20 cellular contexts compared by ENCODE assay signal in genomic region chr21:31162079-31162699, GRCh38.
DNase-seq lines count a peak whose midpoint lies in the region; ATAC-seq, FAIRE-seq and TF ChIP-seq lines count a peak whose summit lies in the region.
"Had no signal": no experiment of that assay in that cellular context is flagged by ENCODE, and none has a peak within 500 bp of the region (broad histone marks: within the 10 kb centered on the region; RNA-seq: fewer than 3 reads in every experiment).

No MANE protein-coding gene starts in this region.

- H3K4me3 ChIP-seq in HepG2 (replicated peaks in 1 of 3; ENCODE audit: insufficient read depth in 1 of 3, low read depth in 2 of 3, low read length in 3 of 3) (no peak overlapping the region), right lobe of liver (no peak overlapping the region), endodermal cell (ENCODE audit: low read length) (no peak overlapping the region), tibial nerve (no peak overlapping the region)

- no peaks in the 10 kb centered on the region for H4K20me1 ChIP-seq in HepG2 (ENCODE audit: insufficient read depth, low read length)

- H3K27me3 ChIP-seq in HepG2 (ENCODE audit: control insufficient read depth in 1 of 2, insufficient read depth in 2 of 2, low read length in 2 of 2), result no peaks in the 10 kb centered on the region; a peak in 1 of 5 replicates
- H3K27me3 ChIP-seq in right lobe of liver, result no peaks in the 10 kb centered on the region
- H3K27me3 ChIP-seq in endodermal cell (ENCODE audit: control insufficient read depth, insufficient read depth, low read length, poor library complexity, severe bottlenecking), result no peaks in the 10 kb centered on the region
- H3K27me3 ChIP-seq in tibial nerve, result no peaks in the 10 kb centered on the region

- TF ChIP-seq EP300 in HepG2 (IDR thresholded peaks at IDR 0.05; ENCODE audit: low read depth in 2 of 2, low read length in 2 of 2), result no peak
- no peak for TF ChIP-seq EP300 in HepG2 (CRISPR knock-in tag; IDR thresholded peaks at IDR 0.05; ENCODE audit: borderline replicate concordance)
- no peak for TF ChIP-seq EP300 in tibial nerve (IDR thresholded peaks at IDR 0.05)

- H3K27me3 Mint-ChIP-seq in T-helper 17 cell, result no peaks in the 10 kb centered on the region
- no peaks in the 10 kb centered on the region for H3K27me3 Mint-ChIP-seq in endodermal cell (ENCODE audit: insufficient read depth)
- H3K27me3 Mint-ChIP-seq in mesothelial cell of epicardium (ENCODE audit: low read depth), result no peaks in the 10 kb centered on the region
- H3K27me3 Mint-ChIP-seq: type B pancreatic cell had no signal

- POLR2A ChIA-PET in HepG2 (lab: Yijun Ruan, JAX), result no interaction called here

- TF ChIP-seq POLR2A in HepG2 (IDR thresholded peaks at IDR 0.05; ENCODE audit: insufficient read depth in 1 of 2, low read depth in 2 of 2, low read length in 2 of 2), result no peak
- TF ChIP-seq POLR2A in right lobe of liver (IDR thresholded peaks at IDR 0.05), result no peak
- no peak for TF ChIP-seq POLR2A in tibial nerve (IDR thresholded peaks at IDR 0.05)

- no peak overlapping the region for H3K4me2 ChIP-seq in HepG2 (ENCODE audit: low read depth, low read length)

- TF ChIP-seq CTCF in HepG2 (CRISPR knock-in tag; IDR thresholded peaks at IDR 0.05) (no peak), right lobe of liver (IDR thresholded peaks at IDR 0.05) (no peak), endodermal cell (conservative IDR thresholded peaks at IDR 0.05) (no peak), tibial nerve (IDR thresholded peaks at IDR 0.05) (no peak), mesothelial cell of epicardium (IDR thresholded peaks at IDR 0.05; ENCODE audit: unreplicated experiment) (no peak)

- intact Hi-C loops in HepG2 (cut with micrococcal nuclease; ENCODE audit: unreplicated experiment) (no loop called here), right lobe of liver (cut with DNase I) (no loop called here)

- 48% methylated on average over 4 of the region's 4 CpGs for WGBS in HepG2 (ENCODE audit: low lambda C conversion rate)
- 74% methylated on average over 4 of the region's 4 CpGs for WGBS in right lobe of liver (ENCODE audit: insufficient coverage, low coverage, low lambda C conversion rate, missing lambda C conversion rate)
- WGBS in endodermal cell (ENCODE audit: insufficient coverage in 1 of 2, insufficient read length in 1 of 2), 2 experiments, result 98 to 100% methylated on average over 2 to 4 of the region's 4 CpGs
- 76 to 77% methylated on average over 4 of the region's 4 CpGs for WGBS in tibial nerve, 2 donors

- no peak for FAIRE-seq in HepG2 (lab: Jason Lieb, UNC)

- in situ Hi-C loops in HepG2 (cut with HindIII; ENCODE audit: extremely low pct_ligation_motif_present, low pct_unique_long_range_greater_than_20kb), result no loop called here

- H3K36me3 Mint-ChIP-seq in T-helper 17 cell (ENCODE audit: low read depth), result peaks cover 6% of the 10 kb centered on the region
- H3K36me3 Mint-ChIP-seq in endodermal cell (ENCODE audit: low read depth), result peaks cover 13% of the 10 kb centered on the region
- H3K36me3 Mint-ChIP-seq in mesothelial cell of epicardium, result peaks cover 17% of the 10 kb centered on the region

- ATAC-seq in HepG2 (no peak), right lobe of liver (no peak), T-helper 17 cell (no peak), GM18498 (IDR thresholded peaks at IDR 0.05; ENCODE audit: unreplicated experiment) (no peak)
- ATAC-seq: left colon had no signal

- BruUV-seq in HepG2 (replicated peaks; lab: Mats Ljungman, UMichigan), result no TSS peak

- H3K4me1 Mint-ChIP-seq in T-helper 17 cell (peaks cover 40% of the 10 kb centered on the region), endodermal cell (peaks cover 44% of the 10 kb centered on the region), mesothelial cell of epicardium (peaks cover 16% of the 10 kb centered on the region)

- H3K4me1 ChIP-seq in HepG2 (ENCODE audit: insufficient read depth, low read length) (no peaks in the 10 kb centered on the region), right lobe of liver (no peaks in the 10 kb centered on the region), endodermal cell (ENCODE audit: control insufficient read depth, insufficient read depth, low read length) (peaks cover 14% of the 10 kb centered on the region), tibial nerve (peaks cover 0 to 42% (median 3%) of the 10 kb centered on the region in 4 donors)
- H3K4me1 ChIP-seq: Caco-2 had no signal

- no peak overlapping the region for H2AFZ ChIP-seq in HepG2 (ENCODE audit: low read length)

- peak overlapping the region; percentile 85 for H3K4me3 Mint-ChIP-seq in T-helper 17 cell
- H3K4me3 Mint-ChIP-seq in endodermal cell, result no peak overlapping the region
- no peak overlapping the region for H3K4me3 Mint-ChIP-seq in mesothelial cell of epicardium
- H3K4me3 Mint-ChIP-seq: type B pancreatic cell had no signal

- TF ChIP-seq RAD21 in HepG2 (CRISPR knock-in tag; IDR thresholded peaks at IDR 0.05), result no peak

- peaks cover 9% of the 10 kb centered on the region for H3K9me3 Mint-ChIP-seq in endodermal cell
- no peaks in the 10 kb centered on the region for H3K9me3 Mint-ChIP-seq in mesothelial cell of epicardium
- H3K9me3 Mint-ChIP-seq: type B pancreatic cell had no signal

- no peaks in the 10 kb centered on the region for H3K79me2 ChIP-seq in HepG2 (ENCODE audit: insufficient read depth, low read length)

- DNase-seq in HepG2 (ENCODE audit: low spot score) (no peak), right lobe of liver (no peak), T-helper 17 cell (no peak), endodermal cell (no peak), tibial nerve (ENCODE audit: low spot score in 2 of 2) (no peak), HuH-7 (ENCODE audit: low spot score) (no peak), mesothelial cell of epicardium (ENCODE audit: low spot score in 2 of 2, unreplicated experiment in 2 of 2) (no peak)
- DNase-seq: activated gamma-delta T cell; Caco-2; glutamatergic neuron; left colon; NCI-H1092; NCI-H2081 treated with DMSO at 0.1 percent for 48 hours; NCI-H446 treated with DMSO at 0.1 percent for 48 hours; stimulated activated CD4-positive, alpha-beta T cell treated with anti-CD3 and anti-CD28 coated beads, Interleukin-2, amount 100 ng/mL, for 24 hours; stimulated activated naive CD4-positive, alpha-beta T cell; T-helper 9 cell had no signal

- H3K9me3 ChIP-seq in HepG2 (ENCODE audit: low read length), result peaks cover 12% of the 10 kb centered on the region
- no peaks in the 10 kb centered on the region for H3K9me3 ChIP-seq in right lobe of liver
- no peaks in the 10 kb centered on the region for H3K9me3 ChIP-seq in T-helper 17 cell (ENCODE audit: control insufficient read depth, low read length, poor library complexity, severe bottlenecking)
- H3K9me3 ChIP-seq in endodermal cell (ENCODE audit: control insufficient read depth, low read length), result peaks cover 10% of the 10 kb centered on the region
- H3K9me3 ChIP-seq in tibial nerve, result peaks cover 0 to 9% (median 0%) of the 10 kb centered on the region in 4 donors

- CTCF ChIA-PET in HepG2 (lab: Yijun Ruan, JAX; ENCODE audit: low intra/inter-chr PET ratio, low total read pairs), result no interaction called here

- H3K27ac Mint-ChIP-seq in T-helper 17 cell (peak overlapping the region; percentile 71), endodermal cell (peak overlapping the region; percentile 14), mesothelial cell of epicardium (no peak overlapping the region)
- H3K27ac Mint-ChIP-seq: progenitor cell of endocrine pancreas had no signal

- H3K27ac ChIP-seq in HepG2 (ENCODE audit: extremely low read length, insufficient read depth, low read length) (no peak overlapping the region), right lobe of liver (no peak overlapping the region), endodermal cell (ENCODE audit: low read depth, low read length) (no peak overlapping the region), tibial nerve (peak overlapping the region in 3 of 4 donors; percentile 10 to 85 (median 82))

- H3K9ac ChIP-seq in HepG2 (ENCODE audit: insufficient read depth, low read depth, low read length), result no peak overlapping the region
- no peak overlapping the region for H3K9ac ChIP-seq in endodermal cell (ENCODE audit: extremely low read depth, low read length, poor library complexity, severe bottlenecking)

- H3K36me3 ChIP-seq in HepG2 (replicated peaks in 1 of 2; ENCODE audit: control insufficient read depth in 1 of 2, insufficient read depth in 2 of 2, low read length in 2 of 2) (no peaks in the 10 kb centered on the region), right lobe of liver (peaks cover 0 to 3% (median 0%) of the 10 kb centered on the region in 4 donors), endodermal cell (ENCODE audit: control insufficient read depth, insufficient read depth, low read length) (peaks cover 18% of the 10 kb centered on the region), tibial nerve (peaks cover 0 to 3% (median 0%) of the 10 kb centered on the region in 3 donors)

TF ChIP-seq in HepG2, 621 proteins besides CTCF, POLR2A, EP300 and RAD21:
- TF ChIP-seq ZNF274 (CRISPR knock-in tag; IDR thresholded peaks at IDR 0.05) (no peak), ZNF768 (CRISPR knock-in tag; IDR thresholded peaks at IDR 0.05) (peak; percentile 45; the same call in 1 of the 2 replicates)
TF ChIP-seq in HepG2: peak in this region for 1.

Comparison
In these comparisons a context has a peak if more than half of its experiments do, and no peak if none do; other contexts are left out.
1. H3K27ac ChIP-seq: peak in tibial nerve (3 of 4); none in HepG2 (single experiment), right lobe of liver (0 of 3) and endodermal cell (single experiment).